ENCODE assay signal across 14 cellular contexts in the genomic region with DNA sequence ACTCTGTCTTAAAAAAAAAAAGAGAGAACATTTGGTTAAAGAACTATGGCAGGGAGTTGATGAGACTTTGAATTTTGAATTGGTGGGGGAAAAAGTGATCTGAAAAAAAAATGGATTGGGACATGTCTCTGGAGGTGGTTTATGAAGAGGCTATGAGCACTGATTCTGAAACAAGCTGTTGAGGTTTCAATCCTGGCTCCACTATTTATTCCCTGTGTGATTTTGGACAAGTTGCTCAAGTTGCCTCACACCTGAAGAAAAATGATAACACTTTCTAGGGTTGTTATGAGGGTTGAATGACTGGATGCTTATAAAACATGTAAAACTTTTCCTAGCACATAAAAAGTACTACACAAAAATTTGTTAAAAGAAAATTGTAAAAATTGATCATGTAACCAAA. TPM values are rescaled to one million over a fixed set of nuclear protein-coding genes. Genes with fewer than 3 reads are reported as not detected.
A peak's percentile ranks its signal among the peaks of the same experiment; 100 is the strongest.
DNase-seq lines count a peak whose midpoint lies in the region; ATAC-seq and TF ChIP-seq lines count a peak whose summit lies in the region.
"Had no signal": no experiment of that assay in that cellular context is flagged by ENCODE, and none has a peak within 500 bp of the region (broad histone marks: within the 10 kb centered on the region; RNA-seq: fewer than 3 reads in every experiment).

No MANE protein-coding gene starts in this region.

- H3K9me3 Mint-ChIP-seq in activated T-cell treated with anti-CD3 and anti-CD28 coated beads, Interleukin-2, amount 50 U/mL, for 72 hours: no peaks in the 10 kb centered on the region
- no peaks in the 10 kb centered on the region for H3K9me3 Mint-ChIP-seq in immature natural killer cell
- H3K9me3 Mint-ChIP-seq: activated CD4-positive, alpha-beta memory T cell treated with anti-CD3 and anti-CD28 coated beads, Interleukin-2, amount 10 ng/mL, durations not matched to agents 7 days and 5 days had no signal

- H3K27ac Mint-ChIP-seq in activated T-cell treated with anti-CD3 and anti-CD28 coated beads, Interleukin-2, amount 50 U/mL, for 72 hours: peak overlapping the region; percentile 82
- H3K27ac Mint-ChIP-seq in immature natural killer cell: peak overlapping the region in 3 of 6 donors; percentile 2 to 90 (median 60)

- H3K36me3 ChIP-seq in RWPE2 (ENCODE audit: low read depth): no peaks in the 10 kb centered on the region
- H3K36me3 ChIP-seq: brain microvascular endothelial cell had no signal

- no peak for ATAC-seq in activated T-cell treated with anti-CD3 and anti-CD28 coated beads, Interleukin-2, amount 50 U/mL, for 72 hours (replicated peaks in 1 of 2)
- ATAC-seq in RWPE2 (ENCODE audit: low read depth) (no peak), GM19452 (IDR thresholded peaks at IDR 0.05; ENCODE audit: unreplicated experiment) (no peak)

- no peak for DNase-seq in activated T-cell treated with anti-CD3 and anti-CD28 coated beads, Interleukin-2, amount 50 U/mL, for 72 hours
- DNase-seq in activated T-cell treated with anti-CD3 and anti-CD28 coated beads, Interleukin-2, amount 50 U/mL, for 1 hour: no peak
- DNase-seq in RWPE2 (ENCODE audit: low spot score) (no peak), immature natural killer cell (no peak), NCI-H345 treated with DMSO at 0.1 percent for 48 hours (lab: John Stamatoyannopoulos, UW; ENCODE audit: unreplicated experiment) (no peak), hepatic stellate cell (ENCODE audit: low spot score) (no peak), NCI-H1694 treated with DMSO at 0.1 percent for 48 hours (lab: John Stamatoyannopoulos, UW) (no peak)
- DNase-seq: activated CD4-positive, alpha-beta memory T cell treated with anti-CD3 and anti-CD28 coated beads, Interleukin-2, amount 10 ng/mL, durations not matched to agents 7 days and 5 days; activated effector memory CD4-positive, alpha-beta T cell treated with anti-CD3 and anti-CD28 coated beads, Interleukin-2, amount 50 U/mL, for 16 hours; brain microvascular endothelial cell; NCI-H2107; NCI-H82; SHP77 treated with DMSO at 0.1 percent for 48 hours had no signal

- no peak for TF ChIP-seq CTCF in RWPE2 (IDR thresholded peaks at IDR 0.05; ENCODE audit: poor library complexity, severe bottlenecking)

- no peak overlapping the region for H3K4me3 ChIP-seq in RWPE2 (ENCODE audit: severe bottlenecking)

- peak overlapping the region; percentile 93 for H3K27ac ChIP-seq in RWPE2 (ENCODE audit: poor library complexity, severe bottlenecking)

- peaks cover 45% of the 10 kb centered on the region for H3K4me1 Mint-ChIP-seq in activated T-cell treated with anti-CD3 and anti-CD28 coated beads, Interleukin-2, amount 50 U/mL, for 72 hours (ENCODE audit: low read depth)
- H3K4me1 Mint-ChIP-seq in immature natural killer cell: peaks cover 34 to 41% of the 10 kb centered on the region in 2 donors

- peak overlapping the region; percentile 32 to 88 for H3K4me3 Mint-ChIP-seq in activated T-cell treated with anti-CD3 and anti-CD28 coated beads, Interleukin-2, amount 50 U/mL, for 72 hours
- H3K4me3 Mint-ChIP-seq in immature natural killer cell: peak overlapping the region in 3 of 5 donors; percentile 2 to 33 (median 8)

- peaks cover 14% of the 10 kb centered on the region for H3K4me1 ChIP-seq in RWPE2 (ENCODE audit: insufficient read depth, poor library complexity, severe bottlenecking)

- no peaks in the 10 kb centered on the region for H3K9me3 ChIP-seq in RWPE2 (ENCODE audit: severe bottlenecking)

- H3K36me3 Mint-ChIP-seq in activated T-cell treated with anti-CD3 and anti-CD28 coated beads, Interleukin-2, amount 50 U/mL, for 72 hours (ENCODE audit: insufficient read depth in 2 of 2): peaks cover 0 to 2% of the 10 kb centered on the region in 2 donors
- H3K36me3 Mint-ChIP-seq in immature natural killer cell: no peaks in the 10 kb centered on the region

- no peaks in the 10 kb centered on the region for H3K27me3 ChIP-seq in RWPE2 (ENCODE audit: insufficient read depth, poor library complexity, severe bottlenecking)
- H3K27me3 ChIP-seq: brain microvascular endothelial cell had no signal

- H3K27me3 Mint-ChIP-seq in activated T-cell treated with anti-CD3 and anti-CD28 coated beads, Interleukin-2, amount 50 U/mL, for 72 hours (ENCODE audit: low read depth): no peaks in the 10 kb centered on the region
- H3K27me3 Mint-ChIP-seq in immature natural killer cell (ENCODE audit: low read depth in 3 of 3): peaks cover 0 to 5% (median 2%) of the 10 kb centered on the region in 3 donors
- H3K27me3 Mint-ChIP-seq: activated CD4-positive, alpha-beta memory T cell treated with anti-CD3 and anti-CD28 coated beads, Interleukin-2, amount 10 ng/mL, durations not matched to agents 7 days and 5 days had no signal

RNA-seq across cellular contexts. Expression of a gene that starts 1.8 kb away (rescaled TPM):
- total RNA-seq in activated T-cell treated with anti-CD3 and anti-CD28 coated beads, Interleukin-2, amount 50 U/mL, for 72 hours: 10 to 100 TPM; 25.3 to 27.0 TPM
- 10 to 100 TPM; 17.9 to 30.7 (median 27.7) TPM for polyA plus RNA-seq in immature natural killer cell
